Comparison of ENCODE assay signal across 33 cellular contexts in genomic region chr21:31340942-31341487, GRCh38. TPM values are rescaled to one million over a fixed set of nuclear protein-coding genes. Genes with fewer than 3 reads are reported as not detected.
A peak's percentile ranks its signal among the peaks of the same experiment; 100 is the strongest.
DNase-seq lines count a peak whose midpoint lies in the region; ATAC-seq, FAIRE-seq and TF ChIP-seq lines count a peak whose summit lies in the region.
"Had no signal": no experiment of that assay in that cellular context is flagged by ENCODE, and none has a peak within 500 bp of the region (broad histone marks: within the 10 kb centered on the region; RNA-seq: fewer than 3 reads in every experiment).

No MANE protein-coding gene starts in this region.

- H3K36me3 ChIP-seq in K562 (ENCODE audit: control insufficient read depth, insufficient read depth, low read length) (no peaks in the 10 kb centered on the region), mucosa of descending colon (ENCODE audit: low read depth) (no peaks in the 10 kb centered on the region)
- H3K36me3 ChIP-seq: BE2C, Peyer's patch, SJCRH30, spleen, tibial nerve had no signal

- BruUV-seq in K562 (replicated peaks; lab: Mats Ljungman, UMichigan) = no TSS peak

- TF ChIP-seq CTCF in CD4-positive, alpha-beta T cell (IDR thresholded peaks at IDR 0.05) = no peak
- TF ChIP-seq CTCF in K562 (IDR thresholded peaks at IDR 0.05 in 2 of 3, conservative IDR thresholded peaks at IDR 0.05 in 1 of 3; ENCODE audit: insufficient read depth in 2 of 3, low read depth in 1 of 3, low read length in 3 of 3) = no peak
- no peak for TF ChIP-seq CTCF in mucosa of descending colon (IDR thresholded peaks at IDR 0.05)

- H3K4me3 ChIP-seq in K562 = no peak overlapping the region
- no peak overlapping the region for H3K4me3 ChIP-seq in mucosa of descending colon
- H3K4me3 ChIP-seq: Peyer's patch, SJCRH30, spleen, tibial nerve had no signal

- FAIRE-seq in K562 (lab: Jason Lieb, UNC) = no peak
- FAIRE-seq: bronchial epithelial cell, TTC549 had no signal

- POLR2A ChIA-PET in CD4-positive, alpha-beta T cell (lab: Charles Lee) = no interaction called here
- POLR2A ChIA-PET in K562 (lab: Yijun Ruan, JAX) = no interaction called here

- H3K4me1 ChIP-seq in K562 (replicated peaks in 1 of 2; ENCODE audit: control insufficient read depth in 2 of 2, insufficient read depth in 2 of 2, low read length in 2 of 2) = 0 out of 5 replicates have a peak, but pooled peaks cover 0 to 3% of the 10 kb centered on the region in 2 experiments
- H3K4me1 ChIP-seq in mucosa of descending colon (ENCODE audit: low read depth) = peaks cover 2% of the 10 kb centered on the region
- H3K4me1 ChIP-seq: BE2C, Peyer's patch had no signal

- ATAC-seq in CD4-positive, alpha-beta T cell (ENCODE audit: poor library complexity) = no peak
- ATAC-seq in T-helper 17 cell (no peak), K562 (no peak), HG03521 (IDR thresholded peaks at IDR 0.05; ENCODE audit: unreplicated experiment) (no peak), mucosa of descending colon (no peak), HG02870 (IDR thresholded peaks at IDR 0.05; ENCODE audit: unreplicated experiment) (no peak)
- ATAC-seq: activated CD8-positive, alpha-beta memory T cell treated with anti-CD3 and anti-CD28 coated beads, Interleukin-2, amount 10 ng/mL, durations not matched to agents 7 days and 5 days; left lobe of liver; right cardiac atrium; T-cell had no signal

- no peaks in the 10 kb centered on the region for H3K27me3 Mint-ChIP-seq in activated T-cell treated with anti-CD3 and anti-CD28 coated beads, Interleukin-2, amount 50 U/mL, for 24 hours
- H3K27me3 Mint-ChIP-seq in CD4-positive, alpha-beta T cell = peaks cover 56% of the 10 kb centered on the region
- peaks cover 33% of the 10 kb centered on the region for H3K27me3 Mint-ChIP-seq in T-helper 17 cell

- H3K4me2 ChIP-seq in K562 (ENCODE audit: insufficient read depth, low read length) = no peak overlapping the region

- in situ Hi-C loops in K562 (cut with MboI) = no loop called here

- no peaks in the 10 kb centered on the region for H3K9me3 ChIP-seq in CD4-positive, alpha-beta T cell (ENCODE audit: control insufficient read depth, low read length)
- no peaks in the 10 kb centered on the region for H3K9me3 ChIP-seq in T-helper 17 cell (ENCODE audit: control insufficient read depth, low read length, poor library complexity, severe bottlenecking)
- H3K9me3 ChIP-seq in K562 (replicated peaks; ENCODE audit: control insufficient read depth, insufficient read depth, low read depth, low read length) = no peaks in the 10 kb centered on the region
- no peaks in the 10 kb centered on the region for H3K9me3 ChIP-seq in mucosa of descending colon
- H3K9me3 ChIP-seq: BE2C, Peyer's patch, SJCRH30, spleen, tibial nerve had no signal

- TF ChIP-seq RAD21 in K562 (CRISPR knock-in tag; conservative IDR thresholded peaks at IDR 0.05 in 1 of 2, IDR thresholded peaks at IDR 0.05 in 1 of 2) = no peak

- H3K4me3 Mint-ChIP-seq in activated T-cell treated with anti-CD3 and anti-CD28 coated beads, Interleukin-2, amount 50 U/mL, for 24 hours = peak overlapping the region; percentile 91
- H3K4me3 Mint-ChIP-seq in CD4-positive, alpha-beta T cell = peak overlapping the region; percentile 49
- peak overlapping the region; percentile 64 for H3K4me3 Mint-ChIP-seq in T-helper 17 cell
- H3K4me3 Mint-ChIP-seq: activated CD8-positive, alpha-beta memory T cell treated with anti-CD3 and anti-CD28 coated beads, Interleukin-2, amount 10 ng/mL, durations not matched to agents 7 days and 5 days; memory B cell; T-cell had no signal

- TF ChIP-seq POLR2A in K562 (conservative IDR thresholded peaks at IDR 0.05) = no peak

- peaks cover 48% of the 10 kb centered on the region for H3K36me3 Mint-ChIP-seq in activated T-cell treated with anti-CD3 and anti-CD28 coated beads, Interleukin-2, amount 50 U/mL, for 24 hours (ENCODE audit: low read depth)
- no peaks in the 10 kb centered on the region for H3K36me3 Mint-ChIP-seq in CD4-positive, alpha-beta T cell (ENCODE audit: low read depth)
- H3K36me3 Mint-ChIP-seq in T-helper 17 cell (ENCODE audit: low read depth) = peaks cover 8% of the 10 kb centered on the region

- peak overlapping the region; percentile 93 for H3K27ac Mint-ChIP-seq in activated T-cell treated with anti-CD3 and anti-CD28 coated beads, Interleukin-2, amount 50 U/mL, for 24 hours
- no peak overlapping the region for H3K27ac Mint-ChIP-seq in CD4-positive, alpha-beta T cell
- H3K27ac Mint-ChIP-seq in T-helper 17 cell = peak overlapping the region; percentile 21
- H3K27ac Mint-ChIP-seq: activated CD8-positive, alpha-beta memory T cell treated with anti-CD3 and anti-CD28 coated beads, Interleukin-2, amount 10 ng/mL, durations not matched to agents 7 days and 5 days; memory B cell had no signal

- no peaks in the 10 kb centered on the region for H3K79me2 ChIP-seq in K562 (ENCODE audit: control insufficient read depth, insufficient read depth, low read length)

- no peaks in the 10 kb centered on the region for H3K9me3 Mint-ChIP-seq in activated T-cell treated with anti-CD3 and anti-CD28 coated beads, Interleukin-2, amount 50 U/mL, for 24 hours
- no peaks in the 10 kb centered on the region for H3K9me3 Mint-ChIP-seq in CD4-positive, alpha-beta T cell
- H3K9me3 Mint-ChIP-seq: T-cell had no signal

- H3K4me1 Mint-ChIP-seq in activated T-cell treated with anti-CD3 and anti-CD28 coated beads, Interleukin-2, amount 50 U/mL, for 24 hours (ENCODE audit: low read depth) = peaks cover 77% of the 10 kb centered on the region
- peaks cover 32% of the 10 kb centered on the region for H3K4me1 Mint-ChIP-seq in CD4-positive, alpha-beta T cell (ENCODE audit: low read depth)
- peaks cover 30% of the 10 kb centered on the region for H3K4me1 Mint-ChIP-seq in T-helper 17 cell

- no peak for TF ChIP-seq EP300 in K562 (IDR thresholded peaks at IDR 0.05; ENCODE audit: low read length)

- no peak overlapping the region for H3K27ac ChIP-seq in CD4-positive, alpha-beta T cell (ENCODE audit: low read depth, low read length)
- no peak overlapping the region for H3K27ac ChIP-seq in K562 (ENCODE audit: extremely low read depth, low read depth, low read length)
- H3K27ac ChIP-seq: epithelial cell of prostate, Peyer's patch, SJCRH30, spleen, tibial nerve had no signal

- DNase-seq in activated T-cell treated with anti-CD3 and anti-CD28 coated beads, Interleukin-2, amount 50 U/mL, for 24 hours = no peak
- DNase-seq in activated T-cell treated with anti-CD3 and anti-CD28 coated beads for 4 hours = no peak
- DNase-seq in CD4-positive, alpha-beta T cell = no peak
- no peak for DNase-seq in T-helper 17 cell
- no peak for DNase-seq in K562 (ENCODE audit: extremely low read depth in 1 of 4, low spot score in 3 of 4)
- DNase-seq in mucosa of descending colon = no peak
- DNase-seq: ACHN; activated CD8-positive, alpha-beta memory T cell treated with anti-CD3 and anti-CD28 coated beads, Interleukin-2, amount 10 ng/mL, durations not matched to agents 7 days and 5 days; activated gamma-delta T cell; BE2C; COR-L47; DMS53; effector CD8-positive, alpha-beta T cell; H7; NCI-H1417; NCI-H2029 treated with DMSO at 0.1 percent for 48 hours; NCI-H2227 treated with DMSO at 0.1 percent for 48 hours; NCI-H69; Peyer's patch; posterior cingulate gyrus; right cardiac atrium; SJCRH30; spleen; stimulated activated CD4-positive, alpha-beta T cell treated with anti-CD3 and anti-CD28 coated beads, Interleukin-4, amount 100 ng/mL, for 4 hours; T-cell had no signal

- H4K20me1 ChIP-seq in K562 (replicated peaks; ENCODE audit: control insufficient read depth, insufficient read depth, low read length) = no peaks in the 10 kb centered on the region; the same call in 1 of the 2 replicates

- no peak overlapping the region for H2AFZ ChIP-seq in K562 (ENCODE audit: low read depth, low read length)

- intact Hi-C loops in CD4-positive, alpha-beta T cell (cut with DNase I, micrococcal nuclease) = no loop called here
- intact Hi-C loops in K562 (cut with micrococcal nuclease) (loop anchor here (10.0 kb wide), 1 partner anchor 244 kb away; no protein-coding TSS in a partner anchor), mucosa of descending colon (cut with DNase I, micrococcal nuclease) (no loop called here)

- H3K9me1 ChIP-seq in K562 (ENCODE audit: control insufficient read depth, insufficient read depth, low read length) = no peaks in the 10 kb centered on the region

- H3K9ac ChIP-seq in K562 (ENCODE audit: insufficient read depth in 1 of 2, low read depth in 2 of 2, low read length in 2 of 2) = no peak overlapping the region

- peaks cover 22% of the 10 kb centered on the region for H3K27me3 ChIP-seq in CD4-positive, alpha-beta T cell (ENCODE audit: control insufficient read depth, insufficient read depth, low read length)
- peaks cover 21 to 32% of the 10 kb centered on the region in 2 experiments; a peak in 3 of 5 replicates for H3K27me3 ChIP-seq in K562 (ENCODE audit: control insufficient read depth in 2 of 2, insufficient read depth in 2 of 2, low read length in 2 of 2)
- H3K27me3 ChIP-seq: Peyer's patch, SJCRH30 had no signal

- CTCF ChIA-PET in CD4-positive, alpha-beta T cell (lab: Charles Lee) = no interaction called here
- CTCF ChIA-PET in K562 (lab: Yijun Ruan, JAX; ENCODE audit: low intra/inter-chr PET ratio) = no interaction called here

- 1% methylated on average over 4 of the region's 4 CpGs for WGBS in K562 (ENCODE audit: insufficient coverage, low coverage, missing lambda C conversion rate)

TF ChIP-seq in K562, 482 proteins besides CTCF, POLR2A, EP300 and RAD21 (continues in another document):
- TF ChIP-seq ZFP36 (IDR thresholded peaks at IDR 0.05; ENCODE audit: low read depth, low read length, partially characterized antibody) = peak; percentile 37

RNA-seq across cellular contexts. Expression of gene TIAM1, which starts 3.0 kb away (rescaled TPM):
- 10 to 100 TPM; 39.6 to 39.8 TPM for total RNA-seq in CD4-positive, alpha-beta T cell
- total RNA-seq in T-helper 17 cell = 10 to 100 TPM; 54.2 to 68.7 TPM
- not detected in 2 replicates for total RNA-seq in K562 (2011; cell fraction: chromatin; rRNA removed; ENCODE audit: low replicate concordance)
- not detected in 2 replicates for total RNA-seq in K562 (2011; cell fraction: nucleolus; rRNA removed)
- total RNA-seq in K562 (2011; cell fraction: nucleoplasm; rRNA removed) = not detected in 2 replicates
- total RNA-seq in K562 (2014; rRNA removed) = not detected in 2 replicates
- total RNA-seq in K562 (2014; rRNA removed; fragmentation: Illumina TruSeq; extraction: Trizol) = not detected in 2 replicates
- total RNA-seq in K562 (2015; rRNA removed; fragmentation: Illumina TruSeq; extraction: Trizol) = not detected in 2 replicates
- total RNA-seq in K562 (2021) = 0.09 and 0.11 TPM in 2 replicates
- 0.04 TPM in 1 of 2 replicates, not detected in the other for polyA plus RNA-seq in K562 (2011; rRNA removed)
- polyA plus RNA-seq in K562 (2011; cell fraction: cytosol; rRNA removed) = 0.01 TPM in 1 of 2 replicates, not detected in the other
- polyA plus RNA-seq in K562 (2011; cell fraction: nucleus; rRNA removed) = 0.11 TPM in 1 of 2 replicates, not detected in the other
- polyA plus RNA-seq in K562 (2012) = 0.01 and 0.08 TPM in 2 replicates
- polyA plus RNA-seq in K562 (2014; fragmentation: Illumina TruSeq; extraction: Trizol) = not detected in 2 replicates
- polyA plus RNA-seq in K562 (2014; fragmentation: Nextera tagmentation; extraction: Ambion mirVana) = not detected
- polyA plus RNA-seq in K562 (2014; rRNA removed) = not detected in 2 replicates
- 0.12 TPM in 1 of 2 replicates, not detected in the other for polyA minus RNA-seq in K562 (2011; rRNA and poly(A)+ RNA removed)
- not detected in 2 replicates for polyA minus RNA-seq in K562 (2011; cell fraction: cytosol; rRNA and poly(A)+ RNA removed)
- polyA minus RNA-seq in K562 (2011; cell fraction: nucleus; rRNA and poly(A)+ RNA removed) = not detected in 2 replicates
- 10 to 100 TPM in 2 of 3 donors, 1 to 10 TPM in 1; 6.2 to 11.6 (median 10.4) TPM for total RNA-seq in mucosa of descending colon

Comparison
In these comparisons a context has a peak if more than half of its experiments do, and no peak if none do; other contexts are left out.
1. RNA of gene TIAM1, which starts 3.0 kb away (total RNA-seq): 54.2 to 68.7 TPM in T-helper 17 cell, 39.6 to 39.8 TPM in CD4-positive, alpha-beta T cell and 6.2 to 11.6 TPM in mucosa of descending colon; 0.09 to 0.11 TPM in K562; every median in the first group is over 4 times any median in the second.
2. Peak in every context shown above with its lines, with median percentiles within 50 percentile points of each other: H3K4me3 Mint-ChIP-seq.